In the genomic region with DNA sequence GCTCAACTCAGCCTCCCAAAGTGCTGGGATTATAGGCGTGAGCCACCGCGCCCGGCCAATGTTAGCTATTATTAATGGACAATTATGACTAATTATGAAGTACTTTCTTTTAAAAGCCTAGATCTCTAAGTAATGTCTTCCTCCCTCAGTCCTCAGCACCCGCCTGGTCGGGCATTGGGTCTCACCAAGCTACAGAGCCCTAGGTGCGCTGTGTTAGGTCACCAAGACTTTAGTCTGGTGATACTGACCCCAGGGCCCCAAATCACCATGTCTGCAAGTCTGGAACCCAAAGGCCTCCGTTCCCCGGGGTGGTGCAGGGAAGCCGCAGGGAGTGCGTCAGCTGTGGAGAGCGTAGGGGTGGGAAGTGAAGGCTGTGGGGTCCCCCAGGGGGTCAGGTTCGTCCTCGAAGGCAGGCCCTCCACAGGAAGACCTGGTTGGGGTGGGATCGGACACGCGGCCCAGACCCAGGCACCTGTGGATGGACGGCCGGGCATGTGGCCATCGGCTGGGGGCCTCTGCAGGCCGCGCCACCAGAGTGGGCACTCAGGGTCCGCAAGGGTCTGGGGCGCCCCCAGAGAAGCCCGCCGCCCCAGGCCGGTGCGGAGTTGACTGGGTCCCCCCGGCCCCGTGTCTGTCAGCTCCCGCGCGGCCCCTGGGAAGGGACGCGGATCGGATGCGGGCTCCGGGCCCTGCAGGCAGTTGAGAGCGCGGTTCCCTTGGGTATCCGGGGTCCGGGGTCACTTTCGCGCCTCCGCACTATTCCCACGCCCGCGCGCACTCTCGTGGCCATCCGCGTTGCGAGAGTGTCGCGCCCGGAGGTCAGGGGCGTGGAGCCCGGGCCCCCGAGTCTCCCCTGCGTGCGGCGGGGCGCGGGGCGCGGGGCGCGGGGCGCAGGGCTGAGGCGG, we compare ENCODE assay signal across 1 cellular context.
TF ChIP-seq lines count a peak whose summit lies in the region.

No MANE protein-coding gene starts in this region.

TF ChIP-seq in HEK293, 187 proteins besides CTCF, POLR2A, EP300 and RAD21 (continued from another document):
- no peak for TF ChIP-seq ZNF513 (tag by site-specific recombination; IDR thresholded peaks at IDR 0.05)
- TF ChIP-seq YY2 (tag by site-specific recombination; IDR thresholded peaks at IDR 0.05) = no peak
- TF ChIP-seq GLIS2 (tag by site-specific recombination; IDR thresholded peaks at IDR 0.05) = 0 out of 2 replicates have a peak, but pooled peaks have one; percentile 10
- no peak for TF ChIP-seq ZNF560 (tag by site-specific recombination; IDR thresholded peaks at IDR 0.05; ENCODE audit: borderline replicate concordance)
- TF ChIP-seq, protein P1, sequence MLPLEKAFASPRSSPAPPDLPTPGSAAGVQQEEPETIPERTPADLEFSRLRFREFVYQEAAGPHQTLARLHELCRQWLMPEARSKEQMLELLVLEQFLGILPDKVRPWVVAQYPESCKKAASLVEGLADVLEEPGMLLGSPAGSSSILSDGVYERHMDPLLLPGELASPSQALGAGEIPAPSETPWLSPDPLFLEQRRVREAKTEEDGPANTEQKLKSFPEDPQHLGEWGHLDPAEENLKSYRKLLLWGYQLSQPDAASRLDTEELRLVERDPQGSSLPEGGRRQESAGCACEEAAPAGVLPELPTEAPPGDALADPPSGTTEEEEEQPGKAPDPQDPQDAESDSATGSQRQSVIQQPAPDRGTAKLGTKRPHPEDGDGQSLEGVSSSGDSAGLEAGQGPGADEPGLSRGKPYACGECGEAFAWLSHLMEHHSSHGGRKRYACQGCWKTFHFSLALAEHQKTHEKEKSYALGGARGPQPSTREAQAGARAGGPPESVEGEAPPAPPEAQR (tag by site-specific recombination; IDR thresholded peaks at IDR 0.05) = no peak
- no peak for TF ChIP-seq RBAK (tag by site-specific recombination; IDR thresholded peaks at IDR 0.05)
- TF ChIP-seq ZNF558 (tag by site-specific recombination; IDR thresholded peaks at IDR 0.05) = no peak
- TF ChIP-seq TSHZ1 (tag by site-specific recombination; IDR thresholded peaks at IDR 0.05; ENCODE audit: borderline replicate concordance) = no peak
- no peak for TF ChIP-seq PBX3 (CRISPR knock-in tag; IDR thresholded peaks at IDR 0.05)
- peak; percentile 2; the same call in 1 of the 2 replicates for TF ChIP-seq ZNF785 (tag by site-specific recombination; IDR thresholded peaks at IDR 0.05)
- TF ChIP-seq ZNF561 (tag by site-specific recombination; IDR thresholded peaks at IDR 0.05; ENCODE audit: borderline replicate concordance) = peak; percentile 50; the same call in 1 of the 2 replicates
- TF ChIP-seq SALL2 (tag by site-specific recombination; IDR thresholded peaks at IDR 0.05; ENCODE audit: borderline replicate concordance) = no peak
- TF ChIP-seq ZFP37 (tag by site-specific recombination; IDR thresholded peaks at IDR 0.05) = no peak
- TF ChIP-seq OSR2 (tag by site-specific recombination; IDR thresholded peaks at IDR 0.05) = no peak
- TF ChIP-seq SCRT2 (tag by site-specific recombination; IDR thresholded peaks at IDR 0.05) = 0 out of 2 replicates have a peak, but pooled peaks have one; percentile 37
- TF ChIP-seq ZNF837 (tag by site-specific recombination; IDR thresholded peaks at IDR 0.05) = no peak
- TF ChIP-seq KLF8 (tag by site-specific recombination; IDR thresholded peaks at IDR 0.05) = peak; percentile 57; the same call in 1 of the 2 replicates
- TF ChIP-seq ZNF175 (tag by site-specific recombination; IDR thresholded peaks at IDR 0.05) = no peak
- TF ChIP-seq, protein P2, sequence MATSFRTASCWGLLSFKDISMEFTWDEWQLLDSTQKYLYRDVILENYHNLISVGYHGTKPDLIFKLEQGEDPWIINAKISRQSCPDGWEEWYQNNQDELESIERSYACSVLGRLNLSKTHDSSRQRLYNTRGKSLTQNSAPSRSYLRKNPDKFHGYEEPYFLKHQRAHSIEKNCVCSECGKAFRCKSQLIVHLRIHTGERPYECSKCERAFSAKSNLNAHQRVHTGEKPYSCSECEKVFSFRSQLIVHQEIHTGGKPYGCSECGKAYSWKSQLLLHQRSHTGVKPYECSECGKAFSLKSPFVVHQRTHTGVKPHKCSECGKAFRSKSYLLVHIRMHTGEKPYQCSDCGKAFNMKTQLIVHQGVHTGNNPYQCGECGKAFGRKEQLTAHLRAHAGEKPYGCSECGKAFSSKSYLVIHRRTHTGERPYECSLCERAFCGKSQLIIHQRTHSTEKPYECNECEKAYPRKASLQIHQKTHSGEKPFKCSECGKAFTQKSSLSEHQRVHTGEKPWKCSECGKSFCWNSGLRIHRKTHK (tag by site-specific recombination; IDR thresholded peaks at IDR 0.05) = no peak
- no peak for TF ChIP-seq ZBTB21 (tag by site-specific recombination; IDR thresholded peaks at IDR 0.05)
- no peak for TF ChIP-seq REST (tag by site-specific recombination; IDR thresholded peaks at IDR 0.05)
- TF ChIP-seq, protein P3, sequence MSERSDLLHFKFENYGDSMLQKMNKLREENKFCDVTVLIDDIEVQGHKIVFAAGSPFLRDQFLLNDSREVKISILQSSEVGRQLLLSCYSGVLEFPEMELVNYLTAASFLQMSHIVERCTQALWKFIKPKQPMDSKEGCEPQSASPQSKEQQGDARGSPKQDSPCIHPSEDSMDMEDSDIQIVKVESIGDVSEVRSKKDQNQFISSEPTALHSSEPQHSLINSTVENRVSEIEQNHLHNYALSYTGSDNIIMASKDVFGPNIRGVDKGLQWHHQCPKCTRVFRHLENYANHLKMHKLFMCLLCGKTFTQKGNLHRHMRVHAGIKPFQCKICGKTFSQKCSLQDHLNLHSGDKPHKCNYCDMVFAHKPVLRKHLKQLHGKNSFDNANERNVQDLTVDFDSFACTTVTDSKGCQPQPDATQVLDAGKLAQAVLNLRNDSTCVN (tag by site-specific recombination; optimal IDR thresholded peaks at IDR 0.05) = no peak
- TF ChIP-seq ZNF157 (tag by site-specific recombination; IDR thresholded peaks at IDR 0.05) = no peak
- TF ChIP-seq ZNF629 (tag by site-specific recombination; IDR thresholded peaks at IDR 0.05) = no peak
- TF ChIP-seq ZNF223 (tag by site-specific recombination; IDR thresholded peaks at IDR 0.05) = no peak
- TF ChIP-seq ZBTB48 (tag by site-specific recombination; IDR thresholded peaks at IDR 0.05) = peak; percentile 13; the same call in 1 of the 2 replicates
- TF ChIP-seq KLF9 (tag by site-specific recombination; IDR thresholded peaks at IDR 0.05; ENCODE audit: low read depth) = 0 out of 2 replicates have a peak, but pooled peaks have one; percentile 9
- TF ChIP-seq KLF10 (tag by site-specific recombination; IDR thresholded peaks at IDR 0.05) = no peak
- no peak for TF ChIP-seq GLIS1 (tag by site-specific recombination; IDR thresholded peaks at IDR 0.05)
- no peak for TF ChIP-seq ZNF677 (tag by site-specific recombination; IDR thresholded peaks at IDR 0.05)
- no peak for TF ChIP-seq ZNF302 (tag by site-specific recombination; IDR thresholded peaks at IDR 0.05; ENCODE audit: low read depth)
- TF ChIP-seq ZFHX2 (tag by site-specific recombination; conservative IDR thresholded peaks at IDR 0.05) = peak; percentile 50
TF ChIP-seq in HEK293: peak in this region for 8.
